ENCODE assay signal across 1 cellular context in genomic region chr3:152295834-152296233, GRCh38.
TF ChIP-seq lines count a peak whose summit lies in the region.

No MANE protein-coding gene starts in this region.

TF ChIP-seq in H1, 55 proteins besides CTCF, POLR2A, EP300 and RAD21:
- TF ChIP-seq KDM5A (IDR thresholded peaks at IDR 0.05; ENCODE audit: low read length) (no peak), MAX (IDR thresholded peaks at IDR 0.05) (no peak), RNF2 (IDR thresholded peaks at IDR 0.05; ENCODE audit: borderline replicate concordance, low read depth, low read length, missing control alignments, poor library complexity, severe bottlenecking) (no peak), PHF8 (conservative IDR thresholded peaks at IDR 0.05; ENCODE audit: low read depth, low read length) (no peak)
